ENCODE assay signal across 18 cellular contexts in the genomic region with DNA sequence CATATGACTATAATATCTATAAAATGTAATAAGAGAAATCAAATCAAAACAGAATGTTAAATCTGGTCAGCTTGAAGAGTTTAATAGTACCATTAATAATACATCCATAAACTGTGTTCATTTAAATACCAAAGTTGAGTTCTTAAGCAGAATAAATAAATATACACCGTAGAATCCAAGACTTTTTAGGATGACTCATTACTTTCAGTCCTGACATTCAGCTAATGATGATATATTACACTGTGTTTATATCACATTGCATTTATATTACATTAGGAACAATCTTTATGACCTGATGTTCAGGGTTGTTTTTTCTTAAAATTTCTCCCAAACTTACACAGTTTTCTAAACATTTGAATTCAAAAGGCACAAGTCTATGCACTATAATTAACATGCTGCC.
DNase-seq lines count a peak whose midpoint lies in the region; ATAC-seq and TF ChIP-seq lines count a peak whose summit lies in the region.
"Had no signal": no experiment of that assay in that cellular context is flagged by ENCODE, and none has a peak within 500 bp of the region (broad histone marks: within the 10 kb centered on the region; RNA-seq: fewer than 3 reads in every experiment).

No MANE protein-coding gene starts in this region.

- TF ChIP-seq CTCF in fibroblast of mammary gland (conservative IDR thresholded peaks at IDR 0.05; ENCODE audit: control insufficient read depth, insufficient read depth, low read depth, low read length) (no peak), lower lobe of right lung (IDR thresholded peaks at IDR 0.05) (no peak)

- H3K4me3 ChIP-seq in fibroblast of mammary gland (ENCODE audit: control insufficient read depth, low read depth, low read length) (no peak overlapping the region), lower lobe of right lung (no peak overlapping the region)
- H3K4me3 ChIP-seq: SJCRH30 had no signal

- H3K27me3 ChIP-seq in lower lobe of right lung (ENCODE audit: low read depth): no peaks in the 10 kb centered on the region
- H3K27me3 ChIP-seq: BE2C, SJCRH30 had no signal

- H3K9me3 ChIP-seq in lower lobe of right lung: no peaks in the 10 kb centered on the region
- H3K9me3 ChIP-seq: BE2C, SJCRH30 had no signal

- H3K36me3 ChIP-seq in lower lobe of right lung: no peaks in the 10 kb centered on the region
- H3K36me3 ChIP-seq: BE2C, SJCRH30 had no signal

- no peak overlapping the region for H3K27ac ChIP-seq in lower lobe of right lung
- H3K27ac ChIP-seq: 22Rv1, SJCRH30 had no signal

- no peaks in the 10 kb centered on the region for H3K4me1 ChIP-seq in lower lobe of right lung
- H3K4me1 ChIP-seq: BE2C had no signal

- intact Hi-C loops in lower lobe of right lung (cut with DNase I): no loop called here

- ATAC-seq in SK-N-SH treated with all-trans-retinoic acid at 6 μM for 48 hours (peak; percentile 88), GM19463 (IDR thresholded peaks at IDR 0.05; ENCODE audit: unreplicated experiment) (no peak), GM18511 (IDR thresholded peaks at IDR 0.05; ENCODE audit: unreplicated experiment) (no peak), lower lobe of right lung (no peak)

- DNase-seq in DMS 273 (lab: John Stamatoyannopoulos, UW; ENCODE audit: unreplicated experiment) (peak; percentile 37), DMS 273 treated with DMSO at 0.1 percent for 48 hours (lab: John Stamatoyannopoulos, UW) (no peak), fibroblast of mammary gland (ENCODE audit: low read depth) (peak; percentile 40), lower lobe of right lung (no peak), NAMALWA (ENCODE audit: low spot score) (no peak)
- DNase-seq: BE2C; CD4-positive, alpha-beta memory T cell; DND-41; Kasumi-1; NCI-H1105 treated with DMSO at 0.1 percent for 48 hours; NCI-H1694 treated with DMSO at 0.1 percent for 48 hours; NCI-H2107; NCI-H526 treated with DMSO at 0.1 percent for 48 hours; SJCRH30 had no signal

TF ChIP-seq in SK-N-SH treated with all-trans-retinoic acid at 6 μM for 48 hours, 23 proteins besides CTCF, POLR2A, EP300 and RAD21:
- TF ChIP-seq SNAI2 (CRISPR knock-in tag; IDR thresholded peaks at IDR 0.05): no peak
- no peak for TF ChIP-seq TCF4 (CRISPR knock-in tag; IDR thresholded peaks at IDR 0.05; ENCODE audit: borderline replicate concordance)
- TF ChIP-seq GLIS3 (CRISPR knock-in tag; IDR thresholded peaks at IDR 0.05): no peak
- peak; percentile 65; the same call in 1 of the 2 replicates for TF ChIP-seq ZC3H10 (CRISPR knock-in tag; IDR thresholded peaks at IDR 0.05)
- TF ChIP-seq ISL1 (CRISPR knock-in tag; IDR thresholded peaks at IDR 0.05): peak; percentile 79

Comparison
In these comparisons a context has a peak if more than half of its experiments do, and no peak if none do; other contexts are left out.
1. DNase-seq: peak in DMS 273 (single experiment) and fibroblast of mammary gland (single experiment); none in DMS 273 treated with DMSO at 0.1 percent for 48 hours (single experiment), lower lobe of right lung (single experiment) and NAMALWA (single experiment).